1 cellular context compared by ENCODE assay signal in genomic region chr17:6286239-6286638, GRCh38.
TF ChIP-seq lines count a peak whose summit lies in the region.

No MANE protein-coding gene starts in this region.

TF ChIP-seq in HCT116, 20 proteins besides CTCF, POLR2A, EP300 and RAD21:
- TF ChIP-seq POLR2AphosphoS5 (IDR thresholded peaks at IDR 0.05; ENCODE audit: low read depth, low read length): no peak
- no peak for TF ChIP-seq ZFX (IDR thresholded peaks at IDR 0.05)
- no peak for TF ChIP-seq EZH2phosphoT487 (IDR thresholded peaks at IDR 0.05; ENCODE audit: borderline replicate concordance)
- TF ChIP-seq EZH2 (IDR thresholded peaks at IDR 0.05): no peak
- no peak for TF ChIP-seq REST (IDR thresholded peaks at IDR 0.05; ENCODE audit: low read depth)
- TF ChIP-seq SP1 (IDR thresholded peaks at IDR 0.05; ENCODE audit: low read depth): no peak
- TF ChIP-seq JUND (IDR thresholded peaks at IDR 0.05): no peak
- TF ChIP-seq ZNF274 (IDR thresholded peaks at IDR 0.05; ENCODE audit: low read depth, low read length): no peak
- TF ChIP-seq SRF (IDR thresholded peaks at IDR 0.05; ENCODE audit: low read depth): no peak
- no peak for TF ChIP-seq CBX3 (IDR thresholded peaks at IDR 0.05; ENCODE audit: low read depth)
- TF ChIP-seq EGR1 (IDR thresholded peaks at IDR 0.05; ENCODE audit: low read depth): no peak
- TF ChIP-seq FOSL1 (IDR thresholded peaks at IDR 0.05; ENCODE audit: low read depth): no peak
TF ChIP-seq in HCT116: peak in this region for 0.
